In genomic region chr3:9732080-9732752, GRCh38 we compare ENCODE assay signal across 8 cellular contexts. TPM values are rescaled to one million over a fixed set of nuclear protein-coding genes. Genes with fewer than 3 reads are reported as not detected.
DNase-seq lines count a peak whose midpoint lies in the region; ATAC-seq and TF ChIP-seq lines count a peak whose summit lies in the region.

No MANE protein-coding gene starts in this region.

- intact Hi-C loops in activated T-helper 2 cell treated with anti-CD3 and anti-CD28 coated beads, Interferon-gamma antibody, Interleukin-2, Interleukin-4, amounts not matched to agents 10 μg/mL and 5 μg/mL and 100 μg/mL, durations not matched to agents 14 hours and 24 hours and 36 hours (cut with micrococcal nuclease): loop anchor here (5.0 kb wide), 1 partner anchor 590 kb away; the partner anchor contains the start of gene SEC13

- H3K79me2 ChIP-seq in MM.1S (ENCODE audit: low read length) (peaks cover 52% of the 10 kb centered on the region), trophoblast cell (ENCODE audit: control insufficient read depth, insufficient read depth, low read length, poor library complexity) (peaks cover 17% of the 10 kb centered on the region)

- H2BK120ac ChIP-seq in trophoblast cell (ENCODE audit: insufficient read depth, low read length, poor library complexity): peak overlapping the region; percentile 100

- H3K27ac Mint-ChIP-seq in activated T-helper 2 cell treated with anti-CD3 and anti-CD28 coated beads, Interferon-gamma antibody, Interleukin-2, Interleukin-4, amounts not matched to agents 10 μg/mL and 5 μg/mL and 100 μg/mL, durations not matched to agents 14 hours and 24 hours and 36 hours: peak overlapping the region; percentile 83

- H3K23ac ChIP-seq in trophoblast cell (ENCODE audit: low read length): no peak overlapping the region

- H3F3A ChIP-seq in MM.1S (ENCODE audit: insufficient read depth, low read length): no peaks in the 10 kb centered on the region

- H3K4me3 ChIP-seq in BE2C (ENCODE audit: low read depth, low read length) (peak overlapping the region; percentile 75), MM.1S (ENCODE audit: low read length) (peak overlapping the region; percentile 98), trophoblast cell (ENCODE audit: low read depth, low read length) (peak overlapping the region; percentile 97)

- H4K8ac ChIP-seq in trophoblast cell (ENCODE audit: low read depth, low read length): peak overlapping the region; percentile 99

- no peaks in the 10 kb centered on the region for H3K27me3 Mint-ChIP-seq in activated T-helper 2 cell treated with anti-CD3 and anti-CD28 coated beads, Interferon-gamma antibody, Interleukin-2, Interleukin-4, amounts not matched to agents 10 μg/mL and 5 μg/mL and 100 μg/mL, durations not matched to agents 14 hours and 24 hours and 36 hours (ENCODE audit: low read depth)

- H3K18ac ChIP-seq in trophoblast cell (ENCODE audit: low read length): peak overlapping the region; percentile 75

- H3K4me1 ChIP-seq in BE2C: no peaks in the 10 kb centered on the region
- H3K4me1 ChIP-seq in MM.1S (ENCODE audit: low read length): peaks cover 10% of the 10 kb centered on the region
- H3K4me1 ChIP-seq in trophoblast cell (ENCODE audit: control insufficient read depth in 1 of 2, insufficient read depth in 2 of 2, low read length in 2 of 2): peaks cover 8 to 10% of the 10 kb centered on the region in 2 experiments

- peak overlapping the region; percentile 91 for H2AK5ac ChIP-seq in trophoblast cell (ENCODE audit: low read length)

- peaks cover 9% of the 10 kb centered on the region for H3K79me1 ChIP-seq in trophoblast cell (ENCODE audit: low read length)

- peak overlapping the region; percentile 93 for H4K12ac ChIP-seq in trophoblast cell (ENCODE audit: low read depth, low read length)

- peak overlapping the region; percentile 99 for H4K91ac ChIP-seq in trophoblast cell (ENCODE audit: low read depth, low read length)

- TF ChIP-seq CTCF in BE2C (IDR thresholded peaks at IDR 0.05; ENCODE audit: low read depth, low read length) (no peak), MM.1S (IDR thresholded peaks at IDR 0.05; ENCODE audit: low read length) (no peak)

- peak overlapping the region; percentile 96 for H3K4me3 Mint-ChIP-seq in activated T-helper 2 cell treated with anti-CD3 and anti-CD28 coated beads, Interferon-gamma antibody, Interleukin-2, Interleukin-4, amounts not matched to agents 10 μg/mL and 5 μg/mL and 100 μg/mL, durations not matched to agents 14 hours and 24 hours and 36 hours (ENCODE audit: low read depth)

- H3K9me3 ChIP-seq in BE2C (no peaks in the 10 kb centered on the region), MM.1S (replicated peaks; ENCODE audit: insufficient read depth, low read length) (no peaks in the 10 kb centered on the region), trophoblast cell (ENCODE audit: insufficient read depth, low read depth, low read length) (no peaks in the 10 kb centered on the region)

- peak; percentile 10 for ATAC-seq in GM21381 (IDR thresholded peaks at IDR 0.05; ENCODE audit: unreplicated experiment)
- ATAC-seq in GM19351 (IDR thresholded peaks at IDR 0.05; ENCODE audit: unreplicated experiment): no peak
- no peak for ATAC-seq in HG02571 (IDR thresholded peaks at IDR 0.05; ENCODE audit: unreplicated experiment)

- H2BK5ac ChIP-seq in trophoblast cell (ENCODE audit: low read depth, low read length, poor library complexity): peak overlapping the region; percentile 100

- peak overlapping the region; percentile 97 for H3K9ac ChIP-seq in MM.1S (ENCODE audit: low read length)
- H3K9ac ChIP-seq in trophoblast cell (ENCODE audit: low read length): peak overlapping the region; percentile 96

- H4K20me1 ChIP-seq in MM.1S (ENCODE audit: insufficient read depth, low read length): no peaks in the 10 kb centered on the region

- peaks cover 56% of the 10 kb centered on the region for H3K4me1 Mint-ChIP-seq in activated T-helper 2 cell treated with anti-CD3 and anti-CD28 coated beads, Interferon-gamma antibody, Interleukin-2, Interleukin-4, amounts not matched to agents 10 μg/mL and 5 μg/mL and 100 μg/mL, durations not matched to agents 14 hours and 24 hours and 36 hours (ENCODE audit: low read depth)

- H3K4me2 ChIP-seq in MM.1S (ENCODE audit: low read depth, low read length) (peak overlapping the region; percentile 98), trophoblast cell (ENCODE audit: low read length) (peak overlapping the region; percentile 88)

- no peaks in the 10 kb centered on the region for H3K27me3 ChIP-seq in BE2C
- no peaks in the 10 kb centered on the region for H3K27me3 ChIP-seq in MM.1S (replicated peaks; ENCODE audit: insufficient read depth, low read length)
- H3K27me3 ChIP-seq in trophoblast cell (ENCODE audit: insufficient read depth, low read length): no peaks in the 10 kb centered on the region

- H2BK12ac ChIP-seq in trophoblast cell (ENCODE audit: low read length): peak overlapping the region; percentile 65

- H3K36me3 ChIP-seq in BE2C (peaks cover 10% of the 10 kb centered on the region; the same call in 1 of the 2 replicates), MM.1S (replicated peaks; ENCODE audit: insufficient read depth, low read length) (peaks cover 7% of the 10 kb centered on the region; the same call in 1 of the 2 replicates), trophoblast cell (ENCODE audit: control insufficient read depth in 1 of 2, insufficient read depth in 2 of 2, low read length in 2 of 2) (peaks cover 17 to 28% of the 10 kb centered on the region in 2 experiments)

- H2AFZ ChIP-seq in MM.1S (ENCODE audit: low read length): peak overlapping the region; percentile 81
- peak overlapping the region; percentile 99 for H2AFZ ChIP-seq in trophoblast cell (ENCODE audit: insufficient read depth, low read length, poor library complexity)

- peaks cover 43% of the 10 kb centered on the region for H3K36me3 Mint-ChIP-seq in activated T-helper 2 cell treated with anti-CD3 and anti-CD28 coated beads, Interferon-gamma antibody, Interleukin-2, Interleukin-4, amounts not matched to agents 10 μg/mL and 5 μg/mL and 100 μg/mL, durations not matched to agents 14 hours and 24 hours and 36 hours (ENCODE audit: low read depth)

- H3K9me2 ChIP-seq in MM.1S (replicated peaks; ENCODE audit: insufficient read depth, low read length): no peaks in the 10 kb centered on the region

- no CpG with 5 or more reads among the region's 42 CpGs for WGBS in trophoblast cell (ENCODE audit: extremely low coverage, insufficient coverage, insufficient read length)

- H3K27ac ChIP-seq in MM.1S (ENCODE audit: low read length) (no peak overlapping the region), trophoblast cell (ENCODE audit: low read depth, low read length) (no peak overlapping the region)

- H3K4ac ChIP-seq in trophoblast cell (ENCODE audit: low read depth, low read length): peak overlapping the region; percentile 97

- H3K9me3 Mint-ChIP-seq in activated T-helper 2 cell treated with anti-CD3 and anti-CD28 coated beads, Interferon-gamma antibody, Interleukin-2, Interleukin-4, amounts not matched to agents 10 μg/mL and 5 μg/mL and 100 μg/mL, durations not matched to agents 14 hours and 24 hours and 36 hours: no peaks in the 10 kb centered on the region

- DNase-seq in BE2C: no peak
- peak; percentile 17 for DNase-seq in MM.1S
- peak; percentile 47 for DNase-seq in activated T-helper 2 cell treated with anti-CD3 and anti-CD28 coated beads, Interferon-gamma antibody, Interleukin-2, Interleukin-4, amounts not matched to agents 10 μg/mL and 5 μg/mL and 100 μg/mL, durations not matched to agents 14 hours and 24 hours and 36 hours (ENCODE audit: low spot score)
- peak; percentile 58 for DNase-seq in germinal center (ENCODE audit: low spot score)
- peak in 1 of 2 donors; percentile 37 for DNase-seq in trophoblast cell

- H3K14ac ChIP-seq in trophoblast cell (ENCODE audit: low read length): peak overlapping the region; percentile 99

RNA-seq across cellular contexts. Expression of gene BRPF1, which starts 0.7 kb away (rescaled TPM):
- polyA plus RNA-seq in BE2C (2012; ENCODE audit: insufficient read depth, insufficient read length, low read depth): 21.3 TPM
- total RNA-seq in activated T-helper 2 cell treated with anti-CD3 and anti-CD28 coated beads, Interferon-gamma antibody, Interleukin-2, Interleukin-4, amounts not matched to agents 10 μg/mL and 5 μg/mL and 100 μg/mL, durations not matched to agents 14 hours and 24 hours and 36 hours: 34.2 and 35.8 TPM in 2 replicates
- 11.6 TPM in 2 replicates for polyA plus RNA-seq in trophoblast cell (2013)

RNA-seq across cellular contexts. Expression of gene OGG1, which starts 17.5 kb away (rescaled TPM):
- 18.1 TPM for polyA plus RNA-seq in BE2C (2012; ENCODE audit: insufficient read depth, insufficient read length, low read depth)
- total RNA-seq in activated T-helper 2 cell treated with anti-CD3 and anti-CD28 coated beads, Interferon-gamma antibody, Interleukin-2, Interleukin-4, amounts not matched to agents 10 μg/mL and 5 μg/mL and 100 μg/mL, durations not matched to agents 14 hours and 24 hours and 36 hours: 33.0 and 38.4 TPM in 2 replicates
- polyA plus RNA-seq in trophoblast cell (2013): 20.7 and 22.1 TPM in 2 replicates

RNA-seq across cellular contexts. Expression of gene CPNE9, which starts 28.6 kb away (rescaled TPM):
- 0.31 TPM for polyA plus RNA-seq in BE2C (2012; ENCODE audit: insufficient read depth, insufficient read length, low read depth)
- 0.50 TPM in 1 of 2 replicates, not detected in the other for total RNA-seq in activated T-helper 2 cell treated with anti-CD3 and anti-CD28 coated beads, Interferon-gamma antibody, Interleukin-2, Interleukin-4, amounts not matched to agents 10 μg/mL and 5 μg/mL and 100 μg/mL, durations not matched to agents 14 hours and 24 hours and 36 hours
- polyA plus RNA-seq in trophoblast cell (2013): 0.07 and 0.08 TPM in 2 replicates

RNA-seq across cellular contexts. Expression of gene CAMK1, which starts 37.5 kb away (rescaled TPM):
- polyA plus RNA-seq in BE2C (2012; ENCODE audit: insufficient read depth, insufficient read length, low read depth): 6.0 TPM
- total RNA-seq in activated T-helper 2 cell treated with anti-CD3 and anti-CD28 coated beads, Interferon-gamma antibody, Interleukin-2, Interleukin-4, amounts not matched to agents 10 μg/mL and 5 μg/mL and 100 μg/mL, durations not matched to agents 14 hours and 24 hours and 36 hours: 113 and 116 TPM in 2 replicates
- polyA plus RNA-seq in trophoblast cell (2013): 2.2 and 2.3 TPM in 2 replicates
